ENCODE assay signal across 1 cellular context in the genomic region with DNA sequence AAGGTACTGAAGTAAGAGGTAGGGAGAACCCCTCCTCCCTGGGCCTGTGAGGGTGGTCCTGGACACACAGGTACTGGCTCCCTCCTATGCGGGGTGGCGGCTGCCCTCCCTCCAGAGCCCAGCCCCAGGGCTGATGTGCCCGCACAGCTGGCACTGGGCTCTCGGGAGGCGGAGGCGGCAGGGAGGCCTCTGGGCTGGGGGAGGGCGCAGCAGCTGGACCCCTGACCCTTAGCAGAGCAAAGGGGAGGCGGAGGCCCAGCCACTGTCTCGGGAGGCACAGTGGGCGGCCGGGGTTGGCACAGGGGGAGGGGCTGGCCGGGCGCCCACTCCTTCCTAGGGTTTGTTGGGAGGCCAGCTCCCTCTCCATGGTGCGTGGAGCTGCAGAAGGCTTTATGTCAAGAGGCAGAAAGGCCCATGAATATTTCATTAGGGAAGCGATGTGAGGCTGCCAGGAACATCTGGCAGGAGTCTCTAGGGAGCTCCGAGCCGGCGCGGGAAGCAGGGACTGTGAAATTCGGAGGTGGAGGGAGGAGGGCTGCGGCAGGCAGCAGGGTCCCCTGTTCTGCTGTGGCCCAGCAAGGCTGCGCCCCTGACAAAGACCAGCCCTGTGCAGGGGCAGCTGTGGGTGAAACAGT.
TF ChIP-seq lines count a peak whose summit lies in the region.

No MANE protein-coding gene starts in this region.

TF ChIP-seq in HEK293, 187 proteins besides CTCF, POLR2A, EP300 and RAD21:
- TF ChIP-seq ZNF76 (tag by site-specific recombination; IDR thresholded peaks at IDR 0.05; ENCODE audit: borderline replicate concordance, low read depth) = no peak
- no peak for TF ChIP-seq ZNF292 (tag by site-specific recombination; IDR thresholded peaks at IDR 0.05; ENCODE audit: borderline replicate concordance, low read depth)
- TF ChIP-seq, protein P1, sequence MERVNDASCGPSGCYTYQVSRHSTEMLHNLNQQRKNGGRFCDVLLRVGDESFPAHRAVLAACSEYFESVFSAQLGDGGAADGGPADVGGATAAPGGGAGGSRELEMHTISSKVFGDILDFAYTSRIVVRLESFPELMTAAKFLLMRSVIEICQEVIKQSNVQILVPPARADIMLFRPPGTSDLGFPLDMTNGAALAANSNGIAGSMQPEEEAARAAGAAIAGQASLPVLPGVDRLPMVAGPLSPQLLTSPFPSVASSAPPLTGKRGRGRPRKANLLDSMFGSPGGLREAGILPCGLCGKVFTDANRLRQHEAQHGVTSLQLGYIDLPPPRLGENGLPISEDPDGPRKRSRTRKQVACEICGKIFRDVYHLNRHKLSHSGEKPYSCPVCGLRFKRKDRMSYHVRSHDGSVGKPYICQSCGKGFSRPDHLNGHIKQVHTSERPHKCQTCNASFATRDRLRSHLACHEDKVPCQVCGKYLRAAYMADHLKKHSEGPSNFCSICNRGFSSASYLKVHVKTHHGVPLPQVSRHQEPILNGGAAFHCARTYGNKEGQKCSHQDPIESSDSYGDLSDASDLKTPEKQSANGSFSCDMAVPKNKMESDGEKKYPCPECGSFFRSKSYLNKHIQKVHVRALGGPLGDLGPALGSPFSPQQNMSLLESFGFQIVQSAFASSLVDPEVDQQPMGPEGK (tag by site-specific recombination; IDR thresholded peaks at IDR 0.05) = 0 out of 2 replicates have a peak, but pooled peaks have one; percentile 16
- TF ChIP-seq ZNF629 (tag by site-specific recombination; IDR thresholded peaks at IDR 0.05) = no peak
- TF ChIP-seq, protein P2, sequence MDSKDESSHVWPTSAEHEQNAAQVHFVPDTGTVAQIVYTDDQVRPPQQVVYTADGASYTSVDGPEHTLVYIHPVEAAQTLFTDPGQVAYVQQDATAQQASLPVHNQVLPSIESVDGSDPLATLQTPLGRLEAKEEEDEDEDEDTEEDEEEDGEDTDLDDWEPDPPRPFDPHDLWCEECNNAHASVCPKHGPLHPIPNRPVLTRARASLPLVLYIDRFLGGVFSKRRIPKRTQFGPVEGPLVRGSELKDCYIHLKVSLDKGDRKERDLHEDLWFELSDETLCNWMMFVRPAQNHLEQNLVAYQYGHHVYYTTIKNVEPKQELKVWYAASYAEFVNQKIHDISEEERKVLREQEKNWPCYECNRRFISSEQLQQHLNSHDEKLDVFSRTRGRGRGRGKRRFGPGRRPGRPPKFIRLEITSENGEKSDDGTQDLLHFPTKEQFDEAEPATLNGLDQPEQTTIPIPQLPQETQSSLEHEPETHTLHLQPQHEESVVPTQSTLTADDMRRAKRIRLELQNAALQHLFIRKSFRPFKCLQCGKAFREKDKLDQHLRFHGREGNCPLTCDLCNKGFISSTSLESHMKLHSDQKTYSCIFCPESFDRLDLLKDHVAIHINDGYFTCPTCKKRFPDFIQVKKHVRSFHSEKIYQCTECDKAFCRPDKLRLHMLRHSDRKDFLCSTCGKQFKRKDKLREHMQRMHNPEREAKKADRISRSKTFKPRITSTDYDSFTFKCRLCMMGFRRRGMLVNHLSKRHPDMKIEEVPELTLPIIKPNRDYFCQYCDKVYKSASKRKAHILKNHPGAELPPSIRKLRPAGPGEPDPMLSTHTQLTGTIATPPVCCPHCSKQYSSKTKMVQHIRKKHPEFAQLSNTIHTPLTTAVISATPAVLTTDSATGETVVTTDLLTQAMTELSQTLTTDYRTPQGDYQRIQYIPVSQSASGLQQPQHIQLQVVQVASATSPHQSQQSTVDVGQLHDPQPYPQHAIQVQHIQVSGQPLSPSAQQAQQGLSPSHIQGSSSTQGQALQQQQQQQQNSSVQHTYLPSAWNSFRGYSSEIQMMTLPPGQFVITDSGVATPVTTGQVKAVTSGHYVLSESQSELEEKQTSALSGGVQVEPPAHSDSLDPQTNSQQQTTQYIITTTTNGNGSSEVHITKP (tag by site-specific recombination; IDR thresholded peaks at IDR 0.05) = peak; percentile 54; the same call in 1 of the 2 replicates
- peak; percentile 27; the same call in 1 of the 2 replicates for TF ChIP-seq EGR2 (tag by site-specific recombination; IDR thresholded peaks at IDR 0.05; ENCODE audit: low read depth)
- TF ChIP-seq ZNF274 (IDR thresholded peaks at IDR 0.05; ENCODE audit: low read length) = no peak
- TF ChIP-seq ZNF274 (tag by site-specific recombination; IDR thresholded peaks at IDR 0.05; ENCODE audit: borderline replicate concordance) = no peak
- no peak for TF ChIP-seq ZNF610 (tag by site-specific recombination; IDR thresholded peaks at IDR 0.05; ENCODE audit: borderline replicate concordance)
- no peak for TF ChIP-seq ZNF398 (tag by site-specific recombination; IDR thresholded peaks at IDR 0.05)
- no peak for TF ChIP-seq BCL6B (tag by site-specific recombination; IDR thresholded peaks at IDR 0.05)
- TF ChIP-seq ZNF19 (tag by site-specific recombination; IDR thresholded peaks at IDR 0.05; ENCODE audit: low read depth) = no peak
- peak; percentile 42; the same call in 1 of the 2 replicates for TF ChIP-seq ZBTB17 (tag by site-specific recombination; IDR thresholded peaks at IDR 0.05)
- no peak for TF ChIP-seq ZNF416 (tag by site-specific recombination; IDR thresholded peaks at IDR 0.05)
- no peak for TF ChIP-seq ZNF707 (tag by site-specific recombination; IDR thresholded peaks at IDR 0.05)
- no peak for TF ChIP-seq ZNF184 (tag by site-specific recombination; IDR thresholded peaks at IDR 0.05)
- TF ChIP-seq ZFHX2 (tag by site-specific recombination; conservative IDR thresholded peaks at IDR 0.05) = peak; percentile 51; the same call in 1 of the 2 replicates
- no peak for TF ChIP-seq ZNF621 (tag by site-specific recombination; IDR thresholded peaks at IDR 0.05)
